ENCODE assay signal across 1 cellular context in genomic region chr16:81456523-81457325, GRCh38.
TF ChIP-seq lines count a peak whose summit lies in the region.

No MANE protein-coding gene starts in this region.

TF ChIP-seq in HepG2, 621 proteins besides CTCF, POLR2A, EP300 and RAD21 (continued from another document and continues in another):
- TF ChIP-seq KIAA2018 (CRISPR knock-in tag; IDR thresholded peaks at IDR 0.05; ENCODE audit: borderline replicate concordance) (no peak), IRF1 (CRISPR knock-in tag; IDR thresholded peaks at IDR 0.05; ENCODE audit: low read depth) (no peak), SOX13 (IDR thresholded peaks at IDR 0.05) (no peak), SOX13 (CRISPR knock-in tag; conservative IDR thresholded peaks at IDR 0.05 in 1 of 2, IDR thresholded peaks at IDR 0.05 in 1 of 2) (peak in 1 of 2 experiments; percentile 87; a peak in 2 of 4 replicates), ISX (CRISPR knock-in tag; conservative IDR thresholded peaks at IDR 0.05) (no peak), MED13 (CRISPR knock-in tag; IDR thresholded peaks at IDR 0.05) (no peak; the same call in none of the 2 replicates), SYNCRIP (IDR thresholded peaks at IDR 0.05; ENCODE audit: insufficient read depth, low read depth, low read length) (no peak), ZNF709 (CRISPR knock-in tag; IDR thresholded peaks at IDR 0.05) (peak; percentile 90; the same call in 1 of the 2 replicates), PREB (CRISPR knock-in tag; IDR thresholded peaks at IDR 0.05) (no peak), MYNN (CRISPR knock-in tag; IDR thresholded peaks at IDR 0.05; ENCODE audit: low read depth) (no peak), SNAPC5 (CRISPR knock-in tag; IDR thresholded peaks at IDR 0.05; ENCODE audit: borderline replicate concordance) (no peak), HNRNPL (IDR thresholded peaks at IDR 0.05; ENCODE audit: low read depth, low read length) (peak; percentile 76; the same call in 1 of the 2 replicates), FOXM1 (CRISPR knock-in tag; IDR thresholded peaks at IDR 0.05) (no peak), MNT (IDR thresholded peaks at IDR 0.05) (peak; percentile 33), GATAD2A (CRISPR knock-in tag; IDR thresholded peaks at IDR 0.05) (peak; percentile 93), ZNF367 (CRISPR knock-in tag; IDR thresholded peaks at IDR 0.05; ENCODE audit: borderline replicate concordance) (no peak), ZNF282 (IDR thresholded peaks at IDR 0.05; ENCODE audit: partially characterized antibody) (no peak), ARNTL (CRISPR knock-in tag; IDR thresholded peaks at IDR 0.05) (peak; percentile 75; the same call in 1 of the 2 replicates), ZNF18 (CRISPR knock-in tag; IDR thresholded peaks at IDR 0.05; ENCODE audit: insufficient replicate concordance) (no peak), RAD51 (IDR thresholded peaks at IDR 0.05; ENCODE audit: borderline replicate concordance) (no peak; the same call in 1 of the 2 replicates), ZNF451 (CRISPR knock-in tag; IDR thresholded peaks at IDR 0.05) (peak; percentile 82; the same call in 1 of the 2 replicates), KDM3A (CRISPR knock-in tag; IDR thresholded peaks at IDR 0.05; ENCODE audit: low read depth) (peak; percentile 84; the same call in 1 of the 2 replicates), ZNF207 (IDR thresholded peaks at IDR 0.05; ENCODE audit: borderline replicate concordance) (no peak), U2AF1 (optimal IDR thresholded peaks at IDR 0.05; ENCODE audit: low read depth, low read length) (no peak), KLF11 (CRISPR knock-in tag; IDR thresholded peaks at IDR 0.05) (no peak; the same call in 1 of the 2 replicates), CCAR2 (optimal IDR thresholded peaks at IDR 0.05; ENCODE audit: low read depth, low read length) (no peak), ZMAT3 (CRISPR knock-in tag; conservative IDR thresholded peaks at IDR 0.05) (peak; percentile 96), ZIK1 (CRISPR knock-in tag; IDR thresholded peaks at IDR 0.05; ENCODE audit: borderline replicate concordance, low read depth) (peak; percentile 53; the same call in 1 of the 2 replicates), MTF1 (CRISPR knock-in tag; IDR thresholded peaks at IDR 0.05) (no peak), SRF (IDR thresholded peaks at IDR 0.05; ENCODE audit: low read depth, low read length) (no peak), ZNF878 (CRISPR knock-in tag; IDR thresholded peaks at IDR 0.05) (peak; percentile 83; the same call in 1 of the 2 replicates), HOXA7 (CRISPR knock-in tag; IDR thresholded peaks at IDR 0.05) (no peak), ATF7-NPFF (CRISPR knock-in tag; IDR thresholded peaks at IDR 0.05; ENCODE audit: low read depth) (peak; percentile 83), MZF1 (CRISPR knock-in tag; IDR thresholded peaks at IDR 0.05; ENCODE audit: borderline replicate concordance) (no peak), ZNF143 (CRISPR knock-in tag; IDR thresholded peaks at IDR 0.05) (0 out of 2 replicates have a peak, but pooled peaks have one; percentile 40), CREB1 (IDR thresholded peaks at IDR 0.05) (no peak; the same call in 1 of the 2 replicates), CREB1 (CRISPR knock-in tag; IDR thresholded peaks at IDR 0.05) (peak; percentile 40; the same call in 1 of the 2 replicates), EHMT2 (IDR thresholded peaks at IDR 0.05; ENCODE audit: borderline replicate concordance, low read depth, low read length) (no peak), ARNT2 (CRISPR knock-in tag; IDR thresholded peaks at IDR 0.05; ENCODE audit: low read depth) (peak; percentile 55; the same call in 1 of the 2 replicates), SIX4 (CRISPR knock-in tag; IDR thresholded peaks at IDR 0.05) (peak; percentile 29; the same call in 1 of the 2 replicates), TEAD3 (CRISPR knock-in tag; optimal IDR thresholded peaks at IDR 0.05; ENCODE audit: borderline replicate concordance) (peak; percentile 78), ZNF121 (CRISPR knock-in tag; IDR thresholded peaks at IDR 0.05) (peak; percentile 60), ZNF407 (CRISPR knock-in tag; IDR thresholded peaks at IDR 0.05; ENCODE audit: not compliant biosample characterization) (no peak)
